ENCODE assay signal across 8 cellular contexts in the genomic region with DNA sequence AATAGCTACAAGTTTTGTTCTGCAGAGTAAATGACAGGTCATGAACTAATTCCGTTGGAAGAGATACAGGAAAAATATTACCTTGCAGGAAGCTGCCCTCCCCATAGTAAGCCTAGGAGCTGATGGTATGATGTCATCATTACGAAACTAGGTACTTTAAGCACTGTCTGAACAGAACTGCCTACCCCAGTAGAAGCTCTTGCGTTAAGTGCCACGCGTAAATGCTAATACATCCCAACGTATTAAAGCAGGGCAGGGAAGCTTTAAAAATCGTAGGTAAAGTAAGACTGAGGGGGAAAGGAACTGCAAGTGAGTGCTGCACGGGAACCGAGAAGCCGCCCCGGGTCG. TPM values are rescaled to one million over a fixed set of nuclear protein-coding genes. Genes with fewer than 3 reads are reported as not detected.
A peak's percentile ranks its signal among the peaks of the same experiment; 100 is the strongest.
DNase-seq lines count a peak whose midpoint lies in the region; ATAC-seq and TF ChIP-seq lines count a peak whose summit lies in the region.

No MANE protein-coding gene starts in this region.

- no peak for TF ChIP-seq EP300 in sigmoid colon (IDR thresholded peaks at IDR 0.05)

- no peaks in the 10 kb centered on the region for H3K4me1 ChIP-seq in right cardiac atrium (ENCODE audit: control insufficient read depth, insufficient read depth, low read length)
- H3K4me1 ChIP-seq in sigmoid colon: peaks cover 0 to 12% (median 10%) of the 10 kb centered on the region in 4 donors

- H3K27ac ChIP-seq in adipose tissue (ENCODE audit: low read depth, low read length) (peak overlapping the region; percentile 9), right cardiac atrium (ENCODE audit: low read length) (peak overlapping the region; percentile 7), sigmoid colon (peak overlapping the region; percentile 81 to 87 (median 82))

- no peak for TF ChIP-seq POLR2A in sigmoid colon (IDR thresholded peaks at IDR 0.05)

- peak; percentile 58 for ATAC-seq in GM18867 (IDR thresholded peaks at IDR 0.05; ENCODE audit: unreplicated experiment)
- peak; percentile 57 for ATAC-seq in HG03045 (IDR thresholded peaks at IDR 0.05; ENCODE audit: unreplicated experiment)
- peak; percentile 60 to 74 for ATAC-seq in right cardiac atrium

- peak overlapping the region; percentile 77 for H3K4me3 ChIP-seq in right cardiac atrium (ENCODE audit: low read length)
- peak overlapping the region; percentile 83 to 93 (median 88) for H3K4me3 ChIP-seq in sigmoid colon

- H3K27me3 ChIP-seq in right cardiac atrium (ENCODE audit: control insufficient read depth, insufficient read depth) (no peaks in the 10 kb centered on the region), sigmoid colon (no peaks in the 10 kb centered on the region)

- WGBS in adipose tissue, 3 donors: 1% methylated on average over 12 of the region's 12 CpGs
- WGBS in right cardiac atrium: under 1% methylated on average over 12 of the region's 12 CpGs
- 1 to 3% methylated on average over 12 of the region's 12 CpGs for WGBS in sigmoid colon, 2 donors

- intact Hi-C loops in right cardiac atrium (cut with DNase I) (no loop called here), sigmoid colon (cut with DNase I) (loop anchor here (5.0 kb wide), 1 partner anchor 1380 kb away; the partner anchor contains the start of gene RAP2A)

- H3K36me3 ChIP-seq in sigmoid colon: no peaks in the 10 kb centered on the region

- DNase-seq in AG08395 (ENCODE audit: low spot score): peak; percentile 56
- DNase-seq in NCI-H2227 (lab: John Stamatoyannopoulos, UW; ENCODE audit: unreplicated experiment): peak; percentile 33
- DNase-seq in right cardiac atrium: no peak
- no peak for DNase-seq in sigmoid colon
- DNase-seq in activated CD8-positive, alpha-beta memory T cell treated with anti-CD3 and anti-CD28 coated beads, Interleukin-2, amount 50 U/mL, for 4 hours: no peak

- H3K9me3 ChIP-seq in right cardiac atrium (ENCODE audit: control insufficient read depth, low read length) (no peaks in the 10 kb centered on the region), sigmoid colon (no peaks in the 10 kb centered on the region)

- no peak for TF ChIP-seq CTCF in sigmoid colon (IDR thresholded peaks at IDR 0.05)

RNA-seq across cellular contexts. Expression of gene UGGT2, which starts 0.6 kb away (rescaled TPM):
- 1 to 10 TPM; 4.8 to 9.7 (median 7.9) TPM for polyA plus RNA-seq in adipose tissue
- 10 to 100 TPM; 16.8 to 33.4 (median 21.4) TPM for total RNA-seq in right cardiac atrium
- 7.6 TPM for polyA plus RNA-seq in right cardiac atrium
- 10 to 100 TPM; 32.7 to 40.2 (median 38.6) TPM for total RNA-seq in sigmoid colon
- polyA plus RNA-seq in sigmoid colon: 1 to 10 TPM; 1.2 to 4.9 (median 3.2) TPM

RNA-seq across cellular contexts. Expression of gene HS6ST3, which starts 37.3 kb away (rescaled TPM):
- polyA plus RNA-seq in adipose tissue: under 1 TPM; 0.07 to 0.47 (median 0.34) TPM
- 1 to 10 TPM in 2 of 4 donors, under 1 TPM in 2; 0.64 to 1.3 (median 0.97) TPM for total RNA-seq in right cardiac atrium
- polyA plus RNA-seq in right cardiac atrium: 0.79 TPM
- under 1 TPM; under 0.01 to 0.71 (median 0.44) TPM for total RNA-seq in sigmoid colon
- under 1 TPM in 1 of 3 donors, not detected in 2; 0.19 TPM for polyA plus RNA-seq in sigmoid colon

Comparison
In these comparisons a context has a peak if more than half of its experiments do, and no peak if none do; other contexts are left out.
1. DNase-seq: peak in AG08395 (single experiment) and NCI-H2227 (single experiment); none in right cardiac atrium (0 of 3), sigmoid colon (single experiment) and activated CD8-positive, alpha-beta memory T cell treated with anti-CD3 and anti-CD28 coated beads, Interleukin-2, amount 50 U/mL, for 4 hours (single experiment).
2. H3K27ac ChIP-seq: peak in every context shown above with its lines; median percentile 82 in sigmoid colon; 9 in adipose tissue; 7 in right cardiac atrium.
3. Peak in every context shown above with its lines, with median percentiles within 50 percentile points of each other: ATAC-seq.